Comparison of ENCODE assay signal across 14 cellular contexts in genomic region chr6:37242042-37242428, GRCh38. TPM values are rescaled to one million over a fixed set of nuclear protein-coding genes. Genes with fewer than 3 reads are reported as not detected.
DNase-seq lines count a peak whose midpoint lies in the region; ATAC-seq and TF ChIP-seq lines count a peak whose summit lies in the region.
"Had no signal": no experiment of that assay in that cellular context is flagged by ENCODE, and none has a peak within 500 bp of the region (broad histone marks: within the 10 kb centered on the region; RNA-seq: fewer than 3 reads in every experiment).

No MANE protein-coding gene starts in this region.

- peaks cover 38% of the 10 kb centered on the region for H3F3A ChIP-seq in smooth muscle cell (ENCODE audit: low read depth)

- WGBS in smooth muscle cell (ENCODE audit: low lambda C conversion rate), result 60% methylated on average over 1 of the region's 1 CpG

- intact Hi-C loops in head of caudate nucleus (cut with DNase I), result no loop called here

- no peaks in the 10 kb centered on the region for H3K27me3 ChIP-seq in smooth muscle cell (ENCODE audit: low read depth)
- H3K27me3 ChIP-seq: MG63 had no signal

- no peak for ATAC-seq in HG03025 (IDR thresholded peaks at IDR 0.05; ENCODE audit: low FRiP score, unreplicated experiment)
- ATAC-seq: stimulated activated naive CD8-positive, alpha-beta T cell treated with anti-CD3 and anti-CD28 coated beads, Interleukin-15, amount 100 ng/mL, for 72 hours had no signal

- no peaks in the 10 kb centered on the region for H3K9me3 ChIP-seq in ES-I3 (ENCODE audit: control insufficient read depth, insufficient read depth, low read length)
- H3K9me3 ChIP-seq in smooth muscle cell (replicated peaks; ENCODE audit: low read depth), result no peaks in the 10 kb centered on the region
- H3K9me3 ChIP-seq: MG63 had no signal

- H4K20me1 ChIP-seq in smooth muscle cell (ENCODE audit: low read depth), result no peaks in the 10 kb centered on the region

- DNase-seq in T1000 (lab: John Stamatoyannopoulos, UW), result peak; percentile 38
- peak; percentile 55 for DNase-seq in islet precursor cell
- DNase-seq in smooth muscle cell (lab: John Stamatoyannopoulos, UW; ENCODE audit: unreplicated experiment), result no peak
- DNase-seq in head of caudate nucleus, result no peak
- DNase-seq in NCI-H1105 (lab: John Stamatoyannopoulos, UW), result no peak
- DNase-seq in NCI-H1105 treated with DMSO at 0.1 percent for 48 hours (lab: John Stamatoyannopoulos, UW), result no peak
- DNase-seq: activated CD4-positive, alpha-beta T cell treated with anti-CD3 and anti-CD28 coated beads for 1 hour; CD4-positive, alpha-beta T cell; effector CD4-positive, alpha-beta T cell; NCI-H510A; stimulated activated naive CD8-positive, alpha-beta T cell treated with anti-CD3 and anti-CD28 coated beads, Interleukin-15, amount 100 ng/mL, for 72 hours had no signal

- no peak for TF ChIP-seq CTCF in smooth muscle cell (IDR thresholded peaks at IDR 0.05; ENCODE audit: borderline replicate concordance, insufficient read depth, poor library complexity, severe bottlenecking)

- H3K36me3 ChIP-seq in ES-I3 (ENCODE audit: insufficient read depth, low read length), result no peaks in the 10 kb centered on the region
- no peaks in the 10 kb centered on the region for H3K36me3 ChIP-seq in smooth muscle cell (ENCODE audit: low read depth)
- H3K36me3 ChIP-seq: MG63 had no signal

- H3K9ac ChIP-seq in ES-I3 (ENCODE audit: low read depth, low read length), result peak overlapping the region; percentile 32; the same call in 1 of the 2 replicates
- H3K9ac ChIP-seq in smooth muscle cell (ENCODE audit: low read depth), result peak overlapping the region; percentile 87

- no peaks in the 10 kb centered on the region for H3K79me2 ChIP-seq in smooth muscle cell (ENCODE audit: low read depth)

- no peak overlapping the region for H3K4me3 ChIP-seq in smooth muscle cell
- H3K4me3 ChIP-seq: MG63 had no signal

- peak overlapping the region; percentile 46 for H3K4me2 ChIP-seq in smooth muscle cell

- peak overlapping the region; percentile 94 for H3K27ac ChIP-seq in smooth muscle cell (ENCODE audit: low read depth)

- peaks cover 19% of the 10 kb centered on the region for H3K4me1 ChIP-seq in ES-I3 (ENCODE audit: insufficient read depth, low read length)
- H3K4me1 ChIP-seq in smooth muscle cell (ENCODE audit: low read depth), result peaks cover 9% of the 10 kb centered on the region

- H2AFZ ChIP-seq in smooth muscle cell (ENCODE audit: low read depth), result no peak overlapping the region

RNA-seq across cellular contexts. Expression of gene TBC1D22B, which starts 15.5 kb away (rescaled TPM):
- 7.2 and 7.3 TPM in 2 replicates for total RNA-seq in smooth muscle cell
- polyA plus RNA-seq in smooth muscle cell, result 5.6 and 7.0 TPM in 2 replicates

RNA-seq across cellular contexts. Expression of gene TMEM217, which starts 15.9 kb away (rescaled TPM):
- 0.31 and 0.40 TPM in 2 replicates for total RNA-seq in smooth muscle cell
- polyA plus RNA-seq in smooth muscle cell, result 1.2 and 1.9 TPM in 2 replicates

Comparison
In these comparisons a context has a peak if more than half of its experiments do, and no peak if none do; other contexts are left out.
1. DNase-seq: peak in T1000 (single experiment) and islet precursor cell (single experiment); none in smooth muscle cell (single experiment), head of caudate nucleus (0 of 42), NCI-H1105 (single experiment) and NCI-H1105 treated with DMSO at 0.1 percent for 48 hours (single experiment).